Comparison of ENCODE assay signal across 17 cellular contexts in genomic region chr6:97438011-97438671, GRCh38.
DNase-seq lines count a peak whose midpoint lies in the region; ATAC-seq lines count a peak whose summit lies in the region.
"Had no signal": no experiment of that assay in that cellular context is flagged by ENCODE, and none has a peak within 500 bp of the region (broad histone marks: within the 10 kb centered on the region; RNA-seq: fewer than 3 reads in every experiment).

No MANE protein-coding gene starts in this region.

- H3K36me3 Mint-ChIP-seq in CD4-positive, alpha-beta memory T cell: no peaks in the 10 kb centered on the region
- H3K36me3 Mint-ChIP-seq: activated naive CD4-positive, alpha-beta T cell treated with anti-CD3 and anti-CD28 coated beads, Interleukin-2, amount 50 U/mL, for 24 hours; CD14-positive monocyte had no signal

- H3K27ac ChIP-seq in temporal lobe (ENCODE audit: low read depth, low read length): peak overlapping the region; percentile 51
- H3K27ac ChIP-seq in CD4-positive, alpha-beta memory T cell (ENCODE audit: low read depth, low read length): no peak overlapping the region
- H3K27ac ChIP-seq: 22Rv1, cardiac muscle cell, skin epidermis had no signal

- POLR2A ChIA-PET in CD4-positive, alpha-beta memory T cell (lab: Charles Lee; ENCODE audit: partially characterized antibody): no interaction called here

- no peak overlapping the region for H3K4me3 ChIP-seq in CD4-positive, alpha-beta memory T cell (ENCODE audit: low read length in 2 of 2)
- H3K4me3 ChIP-seq: cardiac muscle cell, skin epidermis had no signal

- peak; percentile 55 for ATAC-seq in HG02763 (IDR thresholded peaks at IDR 0.05; ENCODE audit: unreplicated experiment)
- peak; percentile 67 for ATAC-seq in HG03521 (IDR thresholded peaks at IDR 0.05; ENCODE audit: unreplicated experiment)

- H3K9me3 ChIP-seq in CD4-positive, alpha-beta memory T cell (ENCODE audit: control insufficient read depth in 1 of 2, low read length in 2 of 2): no peaks in the 10 kb centered on the region

- peaks cover 0 to 3% (median under 1%) of the 10 kb centered on the region in 4 donors for H3K4me1 Mint-ChIP-seq in CD4-positive, alpha-beta memory T cell
- H3K4me1 Mint-ChIP-seq: activated B cell treated with CpG ODN at 0.5 μM for 24 hours; activated naive CD4-positive, alpha-beta T cell treated with anti-CD3 and anti-CD28 coated beads, Interleukin-2, amount 50 U/mL, for 24 hours; CD14-positive monocyte had no signal

- intact Hi-C loops in cardiac septum (cut with DNase I): no loop called here
- intact Hi-C loops in CD4-positive, alpha-beta memory T cell (cut with micrococcal nuclease): no loop called here

- peaks cover 0 to 3% (median 0%) of the 10 kb centered on the region in 8 donors for H3K9me3 Mint-ChIP-seq in CD4-positive, alpha-beta memory T cell
- H3K9me3 Mint-ChIP-seq: activated B cell treated with CpG ODN at 0.5 μM for 24 hours; activated naive CD4-positive, alpha-beta T cell treated with anti-CD3 and anti-CD28 coated beads, Interleukin-2, amount 50 U/mL, for 24 hours; CD14-positive monocyte had no signal

- no peak overlapping the region for H3K4me3 Mint-ChIP-seq in CD4-positive, alpha-beta memory T cell
- H3K4me3 Mint-ChIP-seq: activated B cell treated with CpG ODN at 0.5 μM for 24 hours; activated naive CD4-positive, alpha-beta T cell treated with anti-CD3 and anti-CD28 coated beads, Interleukin-2, amount 50 U/mL, for 24 hours; CD14-positive monocyte had no signal

- H3K36me3 ChIP-seq in CD4-positive, alpha-beta memory T cell (ENCODE audit: insufficient read depth, low read length): no peaks in the 10 kb centered on the region
- H3K36me3 ChIP-seq: cardiac muscle cell had no signal

- no peak overlapping the region for H3K27ac Mint-ChIP-seq in CD4-positive, alpha-beta memory T cell
- H3K27ac Mint-ChIP-seq: activated B cell treated with CpG ODN at 0.5 μM for 24 hours; activated naive CD4-positive, alpha-beta T cell treated with anti-CD3 and anti-CD28 coated beads, Interleukin-2, amount 50 U/mL, for 24 hours; CD14-positive monocyte had no signal

- no peaks in the 10 kb centered on the region for H3K27me3 ChIP-seq in CD4-positive, alpha-beta memory T cell (ENCODE audit: insufficient read depth, low read length)
- H3K27me3 ChIP-seq: cardiac muscle cell had no signal

- CTCF ChIA-PET in CD4-positive, alpha-beta memory T cell (lab: Charles Lee; ENCODE audit: partially characterized antibody): no interaction called here

- H3K27me3 Mint-ChIP-seq in CD4-positive, alpha-beta memory T cell: peaks cover 4 to 6% of the 10 kb centered on the region in 2 donors
- H3K27me3 Mint-ChIP-seq: activated B cell treated with CpG ODN at 0.5 μM for 24 hours had no signal

- H3K4me1 ChIP-seq in CD4-positive, alpha-beta memory T cell (ENCODE audit: insufficient read depth, low read length): no peaks in the 10 kb centered on the region

- DNase-seq in NCI-H446 treated with DMSO at 0.1 percent for 48 hours (lab: John Stamatoyannopoulos, UW) (peak; percentile 4), NCI-H446 (lab: John Stamatoyannopoulos, UW) (no peak), cardiac septum (ENCODE audit: low spot score) (no peak), NCI-H82 treated with DMSO at 0.1 percent for 48 hours (lab: John Stamatoyannopoulos, UW; ENCODE audit: unreplicated experiment) (no peak)
- no peak for DNase-seq in CD4-positive, alpha-beta memory T cell
- DNase-seq: activated B cell treated with CpG ODN at 0.5 μM for 24 hours, foreskin melanocyte, IMR-90, NCI-H1092 treated with DMSO at 0.1 percent for 48 hours had no signal
